In genomic region chr11:72292106-72292790, GRCh38 we compare ENCODE assay signal across 21 cellular contexts. TPM values are rescaled to one million over a fixed set of nuclear protein-coding genes. Genes with fewer than 3 reads are reported as not detected.
DNase-seq lines count a peak whose midpoint lies in the region; ATAC-seq and TF ChIP-seq lines count a peak whose summit lies in the region.
"Had no signal": no experiment of that assay in that cellular context is flagged by ENCODE, and none has a peak within 500 bp of the region (broad histone marks: within the 10 kb centered on the region; RNA-seq: fewer than 3 reads in every experiment).

No MANE protein-coding gene starts in this region.

- no peaks in the 10 kb centered on the region for H3K4me1 Mint-ChIP-seq in nephron progenitor cell
- no peaks in the 10 kb centered on the region for H3K4me1 Mint-ChIP-seq in type B pancreatic cell (ENCODE audit: unreplicated experiment)

- H3K9me3 Mint-ChIP-seq in nephron progenitor cell: no peaks in the 10 kb centered on the region
- no peaks in the 10 kb centered on the region for H3K9me3 Mint-ChIP-seq in type B pancreatic cell

- no peak overlapping the region for H3K4me3 Mint-ChIP-seq in nephron progenitor cell
- H3K4me3 Mint-ChIP-seq in type B pancreatic cell: no peak overlapping the region

- H3K36me3 Mint-ChIP-seq in nephron progenitor cell (ENCODE audit: low read depth): peaks cover 16% of the 10 kb centered on the region
- peaks cover 4% of the 10 kb centered on the region for H3K36me3 Mint-ChIP-seq in type B pancreatic cell

- no peaks in the 10 kb centered on the region for H3K4me1 ChIP-seq in Panc1 (ENCODE audit: control insufficient read depth, insufficient read depth, low read length)

- peak; percentile 20 for DNase-seq in activated CD8-positive, alpha-beta memory T cell treated with anti-CD3 and anti-CD28 coated beads, Interleukin-2, amount 50 U/mL, for 48 hours
- no peak for DNase-seq in activated CD8-positive, alpha-beta memory T cell treated with anti-CD3 and anti-CD28 coated beads for 24 hours
- DNase-seq in Panc1 (ENCODE audit: low read depth, low spot score) (no peak), nephron progenitor cell (no peak), type B pancreatic cell (ENCODE audit: extremely low spot score, unreplicated experiment) (peak; percentile 40), GM13976 (ENCODE audit: low spot score) (no peak), iPS-NIHi7 (ENCODE audit: extremely low spot score) (no peak)
- DNase-seq: DMS53, GF-D8, Kasumi-1, NCI-H1417, NCI-H1694 treated with DMSO at 0.1 percent for 48 hours, NCI-H2081 treated with DMSO at 0.1 percent for 48 hours, NCI-H446 treated with DMSO at 0.1 percent for 48 hours, NCI-H526 treated with DMSO at 0.1 percent for 48 hours, OCI-M1, SHP77 had no signal

- CTCF ChIA-PET in Panc1 (lab: Charles Lee): interaction anchor here (0.6 kb wide), 1 partner anchor 235 kb away, joined by 5 read pairs; no protein-coding TSS in a partner anchor

- ATAC-seq in Panc1: 0 out of 2 replicates have a peak, but pooled peaks have one; percentile 32

- no peaks in the 10 kb centered on the region for H3K9me3 ChIP-seq in Panc1 (ENCODE audit: control insufficient read depth, insufficient read depth, low read depth, low read length)

- in situ Hi-C loops in Panc1 (cut with HindIII; ENCODE audit: low pct_unique_long_range_greater_than_20kb, low sequenced_read_pairs) (no loop called here), GM13976 (cut with MboI; ENCODE audit: low sequenced_read_pairs, unreplicated experiment) (no loop called here)

- H3K27me3 Mint-ChIP-seq in nephron progenitor cell (ENCODE audit: low read depth, poor library complexity): peaks cover 3% of the 10 kb centered on the region
- no peaks in the 10 kb centered on the region for H3K27me3 Mint-ChIP-seq in type B pancreatic cell

- no peak overlapping the region for H3K27ac ChIP-seq in Panc1 (ENCODE audit: low read length)
- H3K27ac ChIP-seq: SK-N-MC had no signal

- POLR2A ChIA-PET in Panc1 (lab: Charles Lee): no interaction called here

- BruUV-seq in Panc1 (replicated peaks; lab: Mats Ljungman, UMichigan): no TSS peak

- no peaks in the 10 kb centered on the region for H3K36me3 ChIP-seq in Panc1 (ENCODE audit: control insufficient read depth, insufficient read depth, low read length)

- H3K27ac Mint-ChIP-seq in nephron progenitor cell (peak overlapping the region; percentile 22), type B pancreatic cell (no peak overlapping the region)

- no peak overlapping the region for H3K4me3 ChIP-seq in Panc1 (ENCODE audit: low read depth in 2 of 2, low read length in 2 of 2)
- H3K4me3 ChIP-seq: SK-N-MC had no signal

- intact Hi-C loops in Panc1 (cut with micrococcal nuclease; ENCODE audit: unreplicated experiment): no loop called here

- TF ChIP-seq CTCF in Panc1 (IDR thresholded peaks at IDR 0.05) (no peak), nephron progenitor cell (IDR thresholded peaks at IDR 0.05) (no peak), type B pancreatic cell (conservative IDR thresholded peaks at IDR 0.05) (no peak), GM13976 (IDR thresholded peaks at IDR 0.05; ENCODE audit: borderline replicate concordance, control extremely low read depth, extremely low read depth, insufficient read depth, missing control alignments) (no peak)

- no peaks in the 10 kb centered on the region for H3K27me3 ChIP-seq in Panc1 (ENCODE audit: control insufficient read depth, insufficient read depth, low read length)

RNA-seq across cellular contexts. Expression of gene PHOX2A, which starts 48.3 kb away (rescaled TPM):
- total RNA-seq in Panc1 (2021; ENCODE audit: unreplicated experiment): not detected
- not detected for polyA plus RNA-seq in Panc1 (2012; ENCODE audit: insufficient read length)
- total RNA-seq in type B pancreatic cell (ENCODE audit: low replicate concordance): 2.8 and 3.0 TPM in 2 replicates
- total RNA-seq: H4, MCF 10A, RPMI7951 had no signal

Comparison
In these comparisons a context has a peak if more than half of its experiments do, and no peak if none do; other contexts are left out.
1. DNase-seq: peak in activated CD8-positive, alpha-beta memory T cell treated with anti-CD3 and anti-CD28 coated beads, Interleukin-2, amount 50 U/mL, for 48 hours (single experiment) and type B pancreatic cell (single experiment); none in activated CD8-positive, alpha-beta memory T cell treated with anti-CD3 and anti-CD28 coated beads for 24 hours (single experiment), Panc1 (single experiment), nephron progenitor cell (single experiment), GM13976 (single experiment) and iPS-NIHi7 (single experiment).